In genomic region chr11:5631969-5632635, GRCh38 we compare ENCODE assay signal across 11 cellular contexts. TPM values are rescaled to one million over a fixed set of nuclear protein-coding genes. Genes with fewer than 3 reads are reported as not detected.
DNase-seq lines count a peak whose midpoint lies in the region; ATAC-seq and TF ChIP-seq lines count a peak whose summit lies in the region.
"Had no signal": no experiment of that assay in that cellular context is flagged by ENCODE, and none has a peak within 500 bp of the region (broad histone marks: within the 10 kb centered on the region; RNA-seq: fewer than 3 reads in every experiment).

No MANE protein-coding gene starts in this region.

- H3K27ac Mint-ChIP-seq in dendritic cell treated with granulocyte-macrophage colony-stimulating factor and Interleukin-4, amounts not matched to agents 40 ng/mL and 50 ng/mL, for 4 days, result peak overlapping the region; percentile 74
- H3K27ac Mint-ChIP-seq in endodermal cell (no peak overlapping the region), nephron progenitor cell (no peak overlapping the region)

- H3K4me1 Mint-ChIP-seq in dendritic cell treated with granulocyte-macrophage colony-stimulating factor and Interleukin-4, amounts not matched to agents 40 ng/mL and 50 ng/mL, for 4 days (ENCODE audit: low read depth), result peaks cover 33% of the 10 kb centered on the region
- peaks cover 11% of the 10 kb centered on the region for H3K4me1 Mint-ChIP-seq in endodermal cell
- H3K4me1 Mint-ChIP-seq in nephron progenitor cell, result no peaks in the 10 kb centered on the region

- no peak overlapping the region for H3K27ac ChIP-seq in endodermal cell (ENCODE audit: low read depth, low read length)
- H3K27ac ChIP-seq: body of pancreas had no signal

- no peaks in the 10 kb centered on the region for H3K9me3 Mint-ChIP-seq in dendritic cell treated with granulocyte-macrophage colony-stimulating factor and Interleukin-4, amounts not matched to agents 40 ng/mL and 50 ng/mL, for 4 days
- H3K9me3 Mint-ChIP-seq in endodermal cell, result no peaks in the 10 kb centered on the region
- peaks cover 4% of the 10 kb centered on the region for H3K9me3 Mint-ChIP-seq in nephron progenitor cell
- H3K9me3 Mint-ChIP-seq: activated CD8-positive, alpha-beta T cell treated with anti-CD3 and anti-CD28 coated beads for 36 hours had no signal

- no peaks in the 10 kb centered on the region for H3K36me3 ChIP-seq in endodermal cell (ENCODE audit: control insufficient read depth, insufficient read depth, low read length)

- H3K36me3 Mint-ChIP-seq in dendritic cell treated with granulocyte-macrophage colony-stimulating factor and Interleukin-4, amounts not matched to agents 40 ng/mL and 50 ng/mL, for 4 days (ENCODE audit: low read depth), result peaks cover 58% of the 10 kb centered on the region
- peaks cover 2% of the 10 kb centered on the region for H3K36me3 Mint-ChIP-seq in endodermal cell (ENCODE audit: low read depth)
- H3K36me3 Mint-ChIP-seq in nephron progenitor cell (ENCODE audit: low read depth), result peaks cover 17% of the 10 kb centered on the region

- WGBS in endodermal cell (ENCODE audit: insufficient coverage in 1 of 2, insufficient read length in 1 of 2), 2 experiments, result 92% methylated on average over 4 to 5 of the region's 5 CpGs

- H3K4me3 ChIP-seq in endodermal cell (ENCODE audit: low read length), result no peak overlapping the region
- H3K4me3 ChIP-seq: body of pancreas had no signal

- no peaks in the 10 kb centered on the region for H3K27me3 ChIP-seq in endodermal cell (ENCODE audit: control insufficient read depth, insufficient read depth, low read length, poor library complexity, severe bottlenecking)
- H3K27me3 ChIP-seq: body of pancreas had no signal

- H3K4me1 ChIP-seq in endodermal cell (ENCODE audit: control insufficient read depth, insufficient read depth, low read length), result peaks cover 6% of the 10 kb centered on the region
- H3K4me1 ChIP-seq: body of pancreas had no signal

- H3K27me3 Mint-ChIP-seq in dendritic cell treated with granulocyte-macrophage colony-stimulating factor and Interleukin-4, amounts not matched to agents 40 ng/mL and 50 ng/mL, for 4 days, result no peaks in the 10 kb centered on the region
- no peaks in the 10 kb centered on the region for H3K27me3 Mint-ChIP-seq in endodermal cell (ENCODE audit: insufficient read depth)
- H3K27me3 Mint-ChIP-seq in nephron progenitor cell (ENCODE audit: low read depth, poor library complexity), result peaks cover 6% of the 10 kb centered on the region
- H3K27me3 Mint-ChIP-seq: activated CD8-positive, alpha-beta T cell treated with anti-CD3 and anti-CD28 coated beads for 36 hours; naive thymus-derived CD4-positive, alpha-beta T cell had no signal

- H3K9ac ChIP-seq in endodermal cell (ENCODE audit: extremely low read depth, low read length, poor library complexity, severe bottlenecking), result no peak overlapping the region

- H3K9me3 ChIP-seq in endodermal cell (ENCODE audit: control insufficient read depth, low read length), result no peaks in the 10 kb centered on the region
- H3K9me3 ChIP-seq: body of pancreas had no signal

- ATAC-seq in GM18861 (IDR thresholded peaks at IDR 0.05; ENCODE audit: unreplicated experiment) (peak; percentile 95), GM21723 (IDR thresholded peaks at IDR 0.05; ENCODE audit: unreplicated experiment) (peak; percentile 95), HG03439 (IDR thresholded peaks at IDR 0.05; ENCODE audit: unreplicated experiment) (peak; percentile 95)
- ATAC-seq: activated CD8-positive, alpha-beta T cell treated with anti-CD3 and anti-CD28 coated beads for 36 hours; body of pancreas; naive thymus-derived CD4-positive, alpha-beta T cell had no signal

- DNase-seq in NCI-H748 (lab: John Stamatoyannopoulos, UW; ENCODE audit: unreplicated experiment) (no peak), occipital lobe (lab: John Stamatoyannopoulos, UW) (no peak), endodermal cell (no peak), nephron progenitor cell (no peak)
- DNase-seq: activated CD8-positive, alpha-beta T cell treated with anti-CD3 and anti-CD28 coated beads for 36 hours; body of pancreas; naive thymus-derived CD4-positive, alpha-beta T cell had no signal

- no peak for TF ChIP-seq CTCF in endodermal cell (conservative IDR thresholded peaks at IDR 0.05)
- TF ChIP-seq CTCF in nephron progenitor cell (IDR thresholded peaks at IDR 0.05), result no peak

- intact Hi-C loops in dendritic cell treated with granulocyte-macrophage colony-stimulating factor and Interleukin-4, amounts not matched to agents 40 ng/mL and 50 ng/mL, for 4 days (cut with micrococcal nuclease), result no loop called here

- H3K4me3 Mint-ChIP-seq in dendritic cell treated with granulocyte-macrophage colony-stimulating factor and Interleukin-4, amounts not matched to agents 40 ng/mL and 50 ng/mL, for 4 days, result no peak overlapping the region
- H3K4me3 Mint-ChIP-seq in endodermal cell (no peak overlapping the region), nephron progenitor cell (no peak overlapping the region)
- H3K4me3 Mint-ChIP-seq: activated CD8-positive, alpha-beta T cell treated with anti-CD3 and anti-CD28 coated beads for 36 hours; naive thymus-derived CD4-positive, alpha-beta T cell had no signal

RNA-seq across cellular contexts. Expression of gene TRIM34, which starts 7.3 kb away (rescaled TPM):
- total RNA-seq in occipital lobe, result 2.8 TPM
- total RNA-seq in endodermal cell, result 1 to 10 TPM in 1 of 2 donors, under 1 TPM in 1; 0.68 to 1.2 TPM
- 1.7 TPM for polyA plus RNA-seq in endodermal cell (2013, experiment 1 of 2)
- 1.7 TPM for polyA plus RNA-seq in endodermal cell (2013, experiment 2 of 2)

RNA-seq across cellular contexts. Expression of gene TRIM6, which starts 35.7 kb away (rescaled TPM):
- 0.62 TPM for total RNA-seq in occipital lobe
- 10 to 100 TPM; 17.4 to 26.1 TPM for total RNA-seq in endodermal cell
- 5.4 TPM for polyA plus RNA-seq in endodermal cell (2013, experiment 1 of 2)
- polyA plus RNA-seq in endodermal cell (2013, experiment 2 of 2), result 5.6 TPM
- polyA plus RNA-seq: naive thymus-derived CD4-positive, alpha-beta T cell had no signal

RNA-seq across cellular contexts. Expression of gene OR52B6, which starts 51.4 kb away (rescaled TPM):
- total RNA-seq in occipital lobe, result not detected
- not detected for total RNA-seq in endodermal cell
- not detected for polyA plus RNA-seq in endodermal cell (2013, experiment 1 of 2)
- polyA plus RNA-seq in endodermal cell (2013, experiment 2 of 2), result not detected
- total RNA-seq: activated CD8-positive, alpha-beta T cell treated with anti-CD3 and anti-CD28 coated beads for 36 hours; body of pancreas; naive thymus-derived CD4-positive, alpha-beta T cell had no signal
- polyA plus RNA-seq: naive thymus-derived CD4-positive, alpha-beta T cell had no signal

RNA-seq across cellular contexts. Expression of gene TRIM5, which starts 52.8 kb away (rescaled TPM):
- total RNA-seq in occipital lobe, result 3.9 TPM
- total RNA-seq in endodermal cell, result 10 to 100 TPM; 16.0 to 21.4 TPM
- 21.3 TPM for polyA plus RNA-seq in endodermal cell (2013, experiment 1 of 2)
- 22.7 TPM for polyA plus RNA-seq in endodermal cell (2013, experiment 2 of 2)

RNA-seq across cellular contexts. Expression of gene TRIM22, which starts 57.5 kb away (rescaled TPM):
- 11.2 TPM for total RNA-seq in occipital lobe
- total RNA-seq in endodermal cell, result 1 to 10 TPM; 1.1 to 3.1 TPM
- 4.5 TPM for polyA plus RNA-seq in endodermal cell (2013, experiment 1 of 2)
- polyA plus RNA-seq in endodermal cell (2013, experiment 2 of 2), result 2.8 TPM

Comparison
In these comparisons a context has a peak if more than half of its experiments do, and no peak if none do; other contexts are left out.
1. RNA of gene TRIM6, which starts 35.7 kb away (total RNA-seq): 17.4 to 26.1 TPM in endodermal cell; 0.62 TPM in occipital lobe (single experiment); every median in the first group is over 10 times any median in the second.
2. Peak in every context shown above with its lines, with median percentiles within 50 percentile points of each other: ATAC-seq.